21 cellular contexts compared by ENCODE assay signal in the genomic region with DNA sequence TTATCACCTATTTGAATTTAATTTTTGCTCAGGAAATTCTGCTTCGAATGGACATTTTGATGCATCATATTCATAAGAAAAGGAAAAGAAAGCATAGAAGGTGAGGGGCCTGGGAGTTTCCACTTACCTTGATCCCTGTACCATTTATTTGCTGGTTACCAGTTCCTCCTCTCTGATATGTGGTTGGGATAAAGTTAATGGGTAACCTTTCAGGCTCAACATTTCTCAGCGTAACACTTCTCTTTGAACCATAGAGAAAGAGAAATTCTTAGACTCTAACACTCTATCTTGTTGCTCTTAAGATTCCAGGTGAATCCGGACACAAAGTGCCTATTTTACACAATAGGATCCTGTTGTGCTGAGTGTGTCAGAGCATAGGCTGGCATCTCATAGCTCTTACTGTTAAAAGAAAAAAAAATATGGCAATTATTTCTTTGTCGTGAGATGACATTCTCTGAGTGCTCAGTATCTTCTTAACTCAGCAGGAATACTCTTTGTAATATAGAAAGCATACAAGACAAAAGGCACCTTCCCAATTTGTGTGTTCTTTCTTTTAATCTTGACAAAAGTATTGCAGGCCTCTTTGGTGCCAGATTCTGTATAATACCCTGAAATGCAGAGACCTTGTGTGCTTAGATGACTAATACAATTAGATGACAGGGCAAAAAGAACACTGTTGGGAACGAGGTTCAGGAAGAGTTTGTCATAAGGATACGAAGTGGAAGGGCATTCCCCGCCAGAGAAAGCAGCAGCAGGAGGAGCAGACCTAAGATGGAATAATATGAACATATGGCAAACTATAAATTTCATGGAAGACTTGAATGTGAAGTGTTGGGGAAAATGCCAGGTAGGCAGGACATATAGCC.
DNase-seq lines count a peak whose midpoint lies in the region; ATAC-seq and TF ChIP-seq lines count a peak whose summit lies in the region.
"Had no signal": no experiment of that assay in that cellular context is flagged by ENCODE, and none has a peak within 500 bp of the region (broad histone marks: within the 10 kb centered on the region; RNA-seq: fewer than 3 reads in every experiment).

No MANE protein-coding gene starts in this region.

- DNase-seq in HK-2 (ENCODE audit: unreplicated experiment) (peak; percentile 43), NCI-H524 treated with DMSO at 0.1 percent for 48 hours (lab: John Stamatoyannopoulos, UW) (peak; percentile 8), retinal pigment epithelial cell (ENCODE audit: low read depth) (peak; percentile 22), NCI-H2029 treated with DMSO at 0.1 percent for 48 hours (lab: John Stamatoyannopoulos, UW) (no peak)
- no peak for DNase-seq in stimulated activated naive CD8-positive, alpha-beta T cell treated with anti-CD3 and anti-CD28 coated beads, Interleukin-15, Interleukin-2, amounts not matched to agents 100 U/mL and 50 U/mL, for 24 hours
- DNase-seq in stimulated activated CD4-positive, alpha-beta T cell treated with anti-CD3 and anti-CD28 coated beads, Interleukin-1b, Interleukin-23, amount 100 ng/mL, for 48 hours, result no peak
- DNase-seq: activated CD4-positive, alpha-beta T cell treated with anti-CD3 and anti-CD28 coated beads, Interleukin-2, amount 10 ng/mL, durations not matched to agents 7 days and 5 days; activated effector memory CD4-positive, alpha-beta T cell treated with Interleukin-2 at 50 U/mL for 16 hours; esophagus squamous epithelium; GDM1; left ventricle myocardium inferior; NCI-H1436; NCI-H2227 treated with DMSO at 0.1 percent for 48 hours; stimulated activated CD4-positive, alpha-beta T cell treated with anti-CD3 and anti-CD28 coated beads, Interleukin-15, amount 100 ng/mL, for 24 hours; T-cell; tibial artery had no signal

- no peak for TF ChIP-seq CTCF in retinal pigment epithelial cell (conservative IDR thresholded peaks at IDR 0.05; ENCODE audit: low read depth, low read length)

- H3K4me3 ChIP-seq in retinal pigment epithelial cell (ENCODE audit: low read length), result no peak overlapping the region
- H3K4me3 ChIP-seq: BLaER1, esophagus squamous epithelium, left ventricle myocardium inferior, right atrium auricular region, tibial artery had no signal

- ATAC-seq in esophagus mucosa, result peak; percentile 53
- ATAC-seq in stimulated activated naive CD8-positive, alpha-beta T cell treated with anti-CD3 and anti-CD28 coated beads, Interleukin-15, Interleukin-2, amounts not matched to agents 100 U/mL and 50 U/mL, for 24 hours, result no peak
- ATAC-seq: Right ventricle myocardium inferior; stimulated activated effector memory CD8-positive, alpha-beta T cell treated with anti-CD3 and anti-CD28 coated beads, Interleukin-12 subunit alpha, Interleukin-12 subunit beta, amount 100 ng/mL, for 72 hours; T-cell had no signal

Comparison
In these comparisons a context has a peak if more than half of its experiments do, and no peak if none do; other contexts are left out.
1. DNase-seq: peak in HK-2 (single experiment), NCI-H524 treated with DMSO at 0.1 percent for 48 hours (single experiment) and retinal pigment epithelial cell (single experiment); none in stimulated activated naive CD8-positive, alpha-beta T cell treated with anti-CD3 and anti-CD28 coated beads, Interleukin-15, Interleukin-2, amounts not matched to agents 100 U/mL and 50 U/mL, for 24 hours (single experiment), NCI-H2029 treated with DMSO at 0.1 percent for 48 hours (single experiment) and stimulated activated CD4-positive, alpha-beta T cell treated with anti-CD3 and anti-CD28 coated beads, Interleukin-1b, Interleukin-23, amount 100 ng/mL, for 48 hours (single experiment).